8 cellular contexts compared by ENCODE assay signal in genomic region chr9:127561491-127562270, GRCh38. TPM values are rescaled to one million over a fixed set of nuclear protein-coding genes. Genes with fewer than 3 reads are reported as not detected.
DNase-seq lines count a peak whose midpoint lies in the region; ATAC-seq and TF ChIP-seq lines count a peak whose summit lies in the region.

No MANE protein-coding gene starts in this region.

- peaks cover 34% of the 10 kb centered on the region for H4K20me1 ChIP-seq in hepatocyte (ENCODE audit: insufficient read depth, poor library complexity, severe bottlenecking)

- H3K4me1 ChIP-seq in ascending aorta, result peaks cover 30 to 54% of the 10 kb centered on the region in 2 donors
- H3K4me1 ChIP-seq in hepatocyte (ENCODE audit: insufficient read depth), result peaks cover 40% of the 10 kb centered on the region

- no peaks in the 10 kb centered on the region for H3K27me3 ChIP-seq in MG63
- H3K27me3 ChIP-seq in ascending aorta, result no peaks in the 10 kb centered on the region
- no peaks in the 10 kb centered on the region for H3K27me3 ChIP-seq in hepatocyte

- no peaks in the 10 kb centered on the region for H3K9me3 ChIP-seq in MG63
- no peaks in the 10 kb centered on the region for H3K9me3 ChIP-seq in ascending aorta
- H3K9me3 ChIP-seq in hepatocyte (ENCODE audit: low read depth), result no peaks in the 10 kb centered on the region

- peak overlapping the region; percentile 47 for H3K4me2 ChIP-seq in hepatocyte

- peaks cover 71% of the 10 kb centered on the region for H3K36me3 ChIP-seq in MG63
- peaks cover 7 to 16% of the 10 kb centered on the region in 2 donors for H3K36me3 ChIP-seq in ascending aorta
- no peaks in the 10 kb centered on the region for H3K36me3 ChIP-seq in hepatocyte (replicated peaks; ENCODE audit: insufficient read depth, low read depth)

- WGBS in hepatocyte (ENCODE audit: low lambda C conversion rate, missing lambda C conversion rate), result 40% methylated on average over 16 of the region's 16 CpGs

- H3K27ac ChIP-seq in ascending aorta, result peak overlapping the region; percentile 85 to 90
- peak overlapping the region; percentile 93 for H3K27ac ChIP-seq in hepatocyte

- peaks cover 95% of the 10 kb centered on the region for H3K79me2 ChIP-seq in hepatocyte

- no peak overlapping the region for H2AFZ ChIP-seq in hepatocyte

- peak; percentile 64 for ATAC-seq in stimulated activated naive CD8-positive, alpha-beta T cell treated with anti-CD3 and anti-CD28 coated beads, Interleukin-15, Interleukin-2, amounts not matched to agents 100 U/mL and 50 U/mL, for 24 hours
- no peak for ATAC-seq in GM21360 (IDR thresholded peaks at IDR 0.05; ENCODE audit: unreplicated experiment)

- H3K4me3 ChIP-seq in AG10803 (ENCODE audit: low read length), result peak overlapping the region; percentile 37
- no peak overlapping the region for H3K4me3 ChIP-seq in MG63
- peak overlapping the region; percentile 1 to 17 for H3K4me3 ChIP-seq in ascending aorta
- no peak overlapping the region for H3K4me3 ChIP-seq in hepatocyte

- TF ChIP-seq CTCF in AG10803 (conservative IDR thresholded peaks at IDR 0.05; ENCODE audit: low read length) (no peak), ascending aorta (IDR thresholded peaks at IDR 0.05) (no peak), hepatocyte (IDR thresholded peaks at IDR 0.05; ENCODE audit: poor library complexity) (no peak)

- no peaks in the 10 kb centered on the region for H3K9me2 ChIP-seq in hepatocyte (replicated peaks; ENCODE audit: insufficient read depth)

- intact Hi-C loops in ascending aorta (cut with DNase I), result loop anchor here (1.0 to 2.0 kb wide), 3 partner anchors 17 to 22 kb away; no protein-coding TSS in a partner anchor

- DNase-seq in AG10803 (ENCODE audit: low read depth), result peak; percentile 99
- peak; percentile 99 for DNase-seq in MG63
- DNase-seq in ascending aorta (ENCODE audit: low spot score in 2 of 2), result peak; percentile 85 to 97
- DNase-seq in hepatocyte (ENCODE audit: low spot score), result peak; percentile 90
- DNase-seq in stimulated activated naive CD8-positive, alpha-beta T cell treated with anti-CD3 and anti-CD28 coated beads, Interleukin-15, Interleukin-2, amounts not matched to agents 100 U/mL and 50 U/mL, for 24 hours, result peak; percentile 36
- DNase-seq in NCI-H1436 treated with DMSO at 0.1 percent for 48 hours (lab: John Stamatoyannopoulos, UW), result no peak
- DNase-seq in NCI-H2227 treated with DMSO at 0.1 percent for 48 hours (lab: John Stamatoyannopoulos, UW), result no peak

RNA-seq across cellular contexts. Expression of gene STXBP1, which starts 50.4 kb away (rescaled TPM):
- 0.36 and 87.7 TPM in 2 replicates for total RNA-seq in MG63 (2014; rRNA removed; shearing (Covaris generic); ENCODE audit: low replicate concordance)
- 29.3 TPM for total RNA-seq in ascending aorta
- 10.7 and 27.6 TPM in 2 replicates for total RNA-seq in hepatocyte
- polyA plus RNA-seq in hepatocyte, result 18.0 and 22.6 TPM in 2 replicates

Comparison
In these comparisons a context has a peak if more than half of its experiments do, and no peak if none do; other contexts are left out.
1. DNase-seq: peak in AG10803 (single experiment), MG63 (single experiment), ascending aorta (2 of 2), hepatocyte (single experiment) and stimulated activated naive CD8-positive, alpha-beta T cell treated with anti-CD3 and anti-CD28 coated beads, Interleukin-15, Interleukin-2, amounts not matched to agents 100 U/mL and 50 U/mL, for 24 hours (single experiment); none in NCI-H1436 treated with DMSO at 0.1 percent for 48 hours (single experiment) and NCI-H2227 treated with DMSO at 0.1 percent for 48 hours (single experiment).
2. H3K4me3 ChIP-seq: peak in AG10803 (single experiment) and ascending aorta (2 of 2); none in MG63 (single experiment) and hepatocyte (single experiment).